In genomic region chr17:32998111-32998892, GRCh38 we compare ENCODE assay signal across 8 cellular contexts. TPM values are rescaled to one million over a fixed set of nuclear protein-coding genes. Genes with fewer than 3 reads are reported as not detected.
DNase-seq lines count a peak whose midpoint lies in the region; ATAC-seq and TF ChIP-seq lines count a peak whose summit lies in the region.

No MANE protein-coding gene starts in this region.

- peaks cover 0 to 17% (median 4%) of the 10 kb centered on the region in 3 donors for H3K27me3 ChIP-seq in sigmoid colon

- in situ Hi-C loops in astrocyte of the spinal cord (cut with HindIII; ENCODE audit: low sequenced_read_pairs), result no loop called here

- no peaks in the 10 kb centered on the region for H3K36me3 ChIP-seq in sigmoid colon

- peaks cover 0 to 7% (median 5%) of the 10 kb centered on the region in 4 donors for H3K4me1 ChIP-seq in sigmoid colon

- H3K4me3 ChIP-seq in astrocyte of the spinal cord (ENCODE audit: low read depth, low read length) (no peak overlapping the region), sigmoid colon (no peak overlapping the region)

- peak; percentile 93 for TF ChIP-seq CTCF in astrocyte of the spinal cord (IDR thresholded peaks at IDR 0.05; ENCODE audit: low read depth, low read length)
- TF ChIP-seq CTCF in sigmoid colon (IDR thresholded peaks at IDR 0.05), result peak; percentile 48 to 87 (median 72)

- TF ChIP-seq POLR2A in sigmoid colon (IDR thresholded peaks at IDR 0.05), result no peak

- DNase-seq in NCI-H1417 (lab: John Stamatoyannopoulos, UW) (peak; percentile 38 to 78 (median 66)), NCI-H1417 treated with DMSO at 0.1 percent for 48 hours (lab: John Stamatoyannopoulos, UW) (no peak), NCI-H1092 treated with DMSO at 0.1 percent for 48 hours (lab: John Stamatoyannopoulos, UW) (peak; percentile 52), T1000 (lab: John Stamatoyannopoulos, UW) (peak; percentile 27), astrocyte of the spinal cord (ENCODE audit: low read depth, low spot score) (peak; percentile 47), hypothalamus (lab: John Stamatoyannopoulos, UW) (peak in 48 of 51 donors; percentile 1 to 80 (median 44)), sigmoid colon (peak; percentile 80)

- no peaks in the 10 kb centered on the region for H3K9me3 ChIP-seq in sigmoid colon

- H3K27ac ChIP-seq in sigmoid colon, result no peak overlapping the region

- intact Hi-C loops in sigmoid colon (cut with DNase I), result loop anchor here (2.0 kb wide), 1 partner anchor 216 kb away; no protein-coding TSS in a partner anchor

- no peak for TF ChIP-seq EP300 in sigmoid colon (IDR thresholded peaks at IDR 0.05)

- ATAC-seq in HG02973 (IDR thresholded peaks at IDR 0.05; ENCODE audit: unreplicated experiment), result no peak

- WGBS in sigmoid colon, 2 donors, result 2 to 5% methylated on average over 18 of the region's 18 CpGs

RNA-seq across cellular contexts. Expression of gene SPACA3, which starts 6.7 kb away (rescaled TPM):
- not detected for total RNA-seq in sigmoid colon
- not detected for polyA plus RNA-seq in sigmoid colon
